In the genomic region with DNA sequence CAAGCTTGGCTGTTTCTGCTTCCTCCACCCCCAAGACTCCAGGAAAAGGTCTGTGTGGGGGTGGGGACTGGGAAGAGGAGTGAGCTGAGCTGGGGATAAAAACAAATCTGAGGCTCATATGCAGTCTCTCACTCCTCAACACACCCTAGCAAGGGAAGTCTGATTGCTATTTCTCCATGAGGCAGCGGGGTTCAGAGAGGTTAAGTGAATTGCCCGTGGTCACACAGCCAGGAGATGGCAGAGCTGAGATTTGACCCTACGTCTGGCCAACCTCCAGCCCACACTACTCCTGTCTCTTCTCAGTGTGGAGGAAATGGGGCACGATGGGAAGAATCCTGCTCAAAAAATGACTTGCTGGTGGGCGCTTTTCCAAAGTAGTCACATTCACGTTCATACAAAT, we compare ENCODE assay signal across 17 cellular contexts. TPM values are rescaled to one million over a fixed set of nuclear protein-coding genes. Genes with fewer than 3 reads are reported as not detected.
"Had no signal": no experiment of that assay in that cellular context is flagged by ENCODE, and none has a peak within 500 bp of the region (broad histone marks: within the 10 kb centered on the region; RNA-seq: fewer than 3 reads in every experiment).

No MANE protein-coding gene starts in this region.

- H3K9me3 Mint-ChIP-seq: activated T-cell treated with anti-CD3 and anti-CD28 coated beads, Interleukin-2, amount 50 U/mL, for 4 hours; activated T-helper 2 cell treated with anti-CD3 and anti-CD28 coated beads, Interferon-gamma antibody, Interleukin-2, Interleukin-4, amounts not matched to agents 10 μg/mL and 5 μg/mL and 100 μg/mL, durations not matched to agents 14 hours and 24 hours and 36 hours; effector memory CD8-positive, alpha-beta T cell; memory B cell; stimulated activated naive B cell treated with anti-CD40 and anti-IgM and Interleukin-4, amounts not matched to agents 10 μg/mL and 1 μg/mL and 100 μg/mL, for 72 hours; type B pancreatic cell had no signal

- H3K4me3 Mint-ChIP-seq: activated naive CD8-positive, alpha-beta T cell; activated T-cell treated with anti-CD3 and anti-CD28 coated beads, Interleukin-2, amount 50 U/mL, for 4 hours; effector memory CD8-positive, alpha-beta T cell; memory B cell; naive B cell; stimulated activated naive B cell treated with anti-CD40 and anti-IgM and Interleukin-4, amounts not matched to agents 10 μg/mL and 1 μg/mL and 100 μg/mL, for 72 hours had no signal

- DNase-seq: left cardiac atrium had no signal

- H3K9me3 ChIP-seq: adrenal gland, ascending aorta, ovary, prostate gland, testis, vagina had no signal

- H3K36me3 Mint-ChIP-seq: activated naive CD8-positive, alpha-beta T cell; memory B cell; naive B cell; stimulated activated naive B cell treated with anti-CD40 and anti-IgM and Interleukin-4, amounts not matched to agents 10 μg/mL and 1 μg/mL and 100 μg/mL, for 72 hours; type B pancreatic cell had no signal

- H3K27me3 ChIP-seq: adrenal gland, ascending aorta, ovary, testis, vagina had no signal

- H3K27ac Mint-ChIP-seq: activated naive CD8-positive, alpha-beta T cell; activated T-helper 2 cell treated with anti-CD3 and anti-CD28 coated beads, Interferon-gamma antibody, Interleukin-2, Interleukin-4, amounts not matched to agents 10 μg/mL and 5 μg/mL and 100 μg/mL, durations not matched to agents 14 hours and 24 hours and 36 hours; effector memory CD8-positive, alpha-beta T cell; memory B cell; naive B cell; stimulated activated naive B cell treated with anti-CD40 and anti-IgM and Interleukin-4, amounts not matched to agents 10 μg/mL and 1 μg/mL and 100 μg/mL, for 72 hours; type B pancreatic cell had no signal

- H3K36me3 ChIP-seq: adrenal gland, ascending aorta, ovary, prostate gland, vagina had no signal

- H3K4me3 ChIP-seq: adrenal gland, ascending aorta, ovary, prostate gland, testis, vagina had no signal

- H3K4me1 ChIP-seq: prostate gland had no signal

- H3K27ac ChIP-seq: adrenal gland, ascending aorta, ovary, prostate gland, testis, vagina had no signal

RNA-seq across cellular contexts. Expression of a gene that starts 4.8 kb away (rescaled TPM):
- total RNA-seq: activated T-helper 2 cell treated with anti-CD3 and anti-CD28 coated beads, Interferon-gamma antibody, Interleukin-2, Interleukin-4, amounts not matched to agents 10 μg/mL and 5 μg/mL and 100 μg/mL, durations not matched to agents 14 hours and 24 hours and 36 hours; frontal cortex; T-helper 2 cell treated with Interferon-gamma antibody and Interleukin-4, amounts not matched to agents 100 ng/mL and 5 ng/mL, for 36 hours had no signal
